Comparison of ENCODE assay signal across 11 cellular contexts in the genomic region with DNA sequence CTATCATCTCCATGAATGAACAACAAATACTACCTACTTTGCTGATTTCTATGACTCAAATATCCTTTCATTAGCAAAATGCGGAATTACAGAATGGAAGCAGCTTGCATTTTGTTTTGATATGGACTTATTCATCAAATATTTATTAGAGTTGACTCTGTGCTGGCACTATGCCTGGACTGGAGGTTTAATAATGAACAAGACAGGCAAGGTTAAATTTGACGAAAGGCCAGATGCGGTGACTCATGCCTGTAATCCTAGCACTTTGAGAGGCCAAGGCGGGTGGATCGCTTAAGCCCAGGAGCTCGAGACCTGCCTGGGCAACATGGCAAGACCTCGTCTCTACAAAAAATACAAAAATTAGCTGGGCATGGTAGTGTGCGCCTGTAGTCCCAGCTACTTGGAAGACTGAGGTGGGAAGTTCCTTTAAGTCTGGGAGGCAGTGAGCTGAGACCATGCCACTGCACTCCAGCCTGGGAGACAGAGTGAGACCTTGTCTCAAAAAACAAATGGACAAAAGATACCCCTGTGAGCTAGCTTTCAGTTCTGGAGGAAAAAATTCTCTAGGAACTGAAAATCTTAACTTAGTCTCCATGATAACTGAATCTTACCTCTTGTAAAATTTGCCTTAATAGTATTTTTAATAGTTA. TPM values are rescaled to one million over a fixed set of nuclear protein-coding genes. Genes with fewer than 3 reads are reported as not detected.
DNase-seq lines count a peak whose midpoint lies in the region; ATAC-seq and TF ChIP-seq lines count a peak whose summit lies in the region.
"Had no signal": no experiment of that assay in that cellular context is flagged by ENCODE, and none has a peak within 500 bp of the region (broad histone marks: within the 10 kb centered on the region; RNA-seq: fewer than 3 reads in every experiment).

No MANE protein-coding gene starts in this region.

- H3K4me1 Mint-ChIP-seq in stimulated activated effector memory CD8-positive, alpha-beta T cell treated with anti-CD3 and anti-CD28 coated beads, Interleukin-12 subunit alpha, Interleukin-12 subunit beta, amount 100 ng/mL, for 72 hours, result no peaks in the 10 kb centered on the region

- H3K27ac ChIP-seq in RWPE2 (ENCODE audit: poor library complexity, severe bottlenecking), result peak overlapping the region; percentile 31
- no peak overlapping the region for H3K27ac ChIP-seq in thoracic aorta
- H3K27ac ChIP-seq: 22Rv1 had no signal

- no peaks in the 10 kb centered on the region for H3K36me3 ChIP-seq in RWPE2 (ENCODE audit: low read depth)
- H3K36me3 ChIP-seq in thoracic aorta, result no peaks in the 10 kb centered on the region

- H3K27me3 ChIP-seq in RWPE2 (ENCODE audit: insufficient read depth, poor library complexity, severe bottlenecking) (no peaks in the 10 kb centered on the region), thoracic aorta (replicated peaks; ENCODE audit: insufficient read depth) (no peaks in the 10 kb centered on the region)

- H3K4me3 Mint-ChIP-seq in stimulated activated effector memory CD8-positive, alpha-beta T cell treated with anti-CD3 and anti-CD28 coated beads, Interleukin-12 subunit alpha, Interleukin-12 subunit beta, amount 100 ng/mL, for 72 hours, result no peak overlapping the region

- no peaks in the 10 kb centered on the region for H3K9me3 ChIP-seq in RWPE2 (ENCODE audit: severe bottlenecking)
- no peaks in the 10 kb centered on the region for H3K9me3 ChIP-seq in thoracic aorta

- no peak for TF ChIP-seq CTCF in RWPE2 (IDR thresholded peaks at IDR 0.05; ENCODE audit: poor library complexity, severe bottlenecking)
- no peak for TF ChIP-seq CTCF in thoracic aorta (IDR thresholded peaks at IDR 0.05)

- no peaks in the 10 kb centered on the region for H3K9me3 Mint-ChIP-seq in stimulated activated effector memory CD8-positive, alpha-beta T cell treated with anti-CD3 and anti-CD28 coated beads, Interleukin-12 subunit alpha, Interleukin-12 subunit beta, amount 100 ng/mL, for 72 hours

- H3K4me1 ChIP-seq in RWPE2 (ENCODE audit: insufficient read depth, poor library complexity, severe bottlenecking), result peaks cover 12% of the 10 kb centered on the region
- H3K4me1 ChIP-seq in thoracic aorta (ENCODE audit: control insufficient read depth in 1 of 2, low read depth in 2 of 2), result no peaks in the 10 kb centered on the region

- DNase-seq in NCI-H1092 (lab: John Stamatoyannopoulos, UW), result peak; percentile 3
- no peak for DNase-seq in NCI-H1092 treated with DMSO at 0.1 percent for 48 hours (lab: John Stamatoyannopoulos, UW)
- peak; percentile 93 for DNase-seq in RWPE2 (ENCODE audit: low spot score)
- DNase-seq in glomerular endothelial cell (ENCODE audit: extremely low read depth, low read depth, low spot score), result peak; percentile 94
- DNase-seq in thoracic aorta (ENCODE audit: low spot score), result peak; percentile 10
- DNase-seq in stimulated activated effector memory CD8-positive, alpha-beta T cell treated with anti-CD3 and anti-CD28 coated beads, Interleukin-12 subunit alpha, Interleukin-12 subunit beta, amount 100 ng/mL, for 72 hours (ENCODE audit: low spot score in 2 of 2), result no peak
- DNase-seq: activated naive CD4-positive, alpha-beta T cell; stimulated activated CD4-positive, alpha-beta T cell treated with anti-CD3 and anti-CD28 coated beads, Interleukin-2, amount 100 ng/mL, for 24 hours had no signal

- no peak overlapping the region for H3K27ac Mint-ChIP-seq in stimulated activated effector memory CD8-positive, alpha-beta T cell treated with anti-CD3 and anti-CD28 coated beads, Interleukin-12 subunit alpha, Interleukin-12 subunit beta, amount 100 ng/mL, for 72 hours

- H3K36me3 Mint-ChIP-seq in stimulated activated effector memory CD8-positive, alpha-beta T cell treated with anti-CD3 and anti-CD28 coated beads, Interleukin-12 subunit alpha, Interleukin-12 subunit beta, amount 100 ng/mL, for 72 hours, result no peaks in the 10 kb centered on the region

- H3K4me3 ChIP-seq in RWPE2 (ENCODE audit: severe bottlenecking) (no peak overlapping the region), thoracic aorta (no peak overlapping the region)

- ATAC-seq in RWPE2 (ENCODE audit: low read depth), result peak; percentile 96
- ATAC-seq in thoracic aorta (ENCODE audit: insufficient number of reproducible peaks, low FRiP score, low read depth), result peak; percentile 55
- ATAC-seq in GM21825 (IDR thresholded peaks at IDR 0.05; ENCODE audit: unreplicated experiment), result no peak
- ATAC-seq in stimulated activated effector memory CD8-positive, alpha-beta T cell treated with anti-CD3 and anti-CD28 coated beads, Interleukin-12 subunit alpha, Interleukin-12 subunit beta, amount 100 ng/mL, for 72 hours, result no peak
- ATAC-seq in GM21447 (IDR thresholded peaks at IDR 0.05; ENCODE audit: unreplicated experiment), result no peak

RNA-seq across cellular contexts. Expression of a gene that starts 29.3 kb away (rescaled TPM):
- total RNA-seq in glomerular endothelial cell (157 and 228 TPM in 2 replicates), thoracic aorta (100 to 1,000 TPM; 111 to 215 TPM)

Comparison
In these comparisons a context has a peak if more than half of its experiments do, and no peak if none do; other contexts are left out.
1. DNase-seq: peak in NCI-H1092 (single experiment), RWPE2 (single experiment), glomerular endothelial cell (single experiment) and thoracic aorta (single experiment); none in NCI-H1092 treated with DMSO at 0.1 percent for 48 hours (single experiment) and stimulated activated effector memory CD8-positive, alpha-beta T cell treated with anti-CD3 and anti-CD28 coated beads, Interleukin-12 subunit alpha, Interleukin-12 subunit beta, amount 100 ng/mL, for 72 hours (0 of 2).
2. ATAC-seq: peak in RWPE2 (single experiment) and thoracic aorta (single experiment); none in GM21825 (single experiment), stimulated activated effector memory CD8-positive, alpha-beta T cell treated with anti-CD3 and anti-CD28 coated beads, Interleukin-12 subunit alpha, Interleukin-12 subunit beta, amount 100 ng/mL, for 72 hours (single experiment) and GM21447 (single experiment).